Comparison of ENCODE assay signal across 8 cellular contexts in genomic region chr19:4977299-4978174, GRCh38. TPM values are rescaled to one million over a fixed set of nuclear protein-coding genes. Genes with fewer than 3 reads are reported as not detected.
DNase-seq lines count a peak whose midpoint lies in the region; ATAC-seq and TF ChIP-seq lines count a peak whose summit lies in the region.

No MANE protein-coding gene starts in this region.

- no peaks in the 10 kb centered on the region for H3K9me2 ChIP-seq in SK-N-SH

- no peak overlapping the region for H3K27ac Mint-ChIP-seq in T-helper 2 cell treated with Interferon-gamma antibody and Interleukin-4, amounts not matched to agents 5 μg/mL and 100 μg/mL, for 36 hours

- H3K27me3 ChIP-seq in SK-N-SH (ENCODE audit: insufficient read depth) (no peaks in the 10 kb centered on the region), sigmoid colon (no peaks in the 10 kb centered on the region)

- H3K9me3 ChIP-seq in SK-N-SH (no peaks in the 10 kb centered on the region), sigmoid colon (no peaks in the 10 kb centered on the region)

- TF ChIP-seq RAD21 in SK-N-SH (IDR thresholded peaks at IDR 0.05; ENCODE audit: low read length), result no peak

- H3K79me2 ChIP-seq in SK-N-SH (ENCODE audit: insufficient read depth), result peaks cover 98% of the 10 kb centered on the region

- 2% methylated on average over 7 of the region's 36 CpGs for WGBS in SK-N-SH (ENCODE audit: low lambda C conversion rate)
- 69 to 85% methylated on average over 36 of the region's 36 CpGs for WGBS in sigmoid colon, 2 donors

- H3K4me1 ChIP-seq in SK-N-SH (ENCODE audit: control insufficient read depth in 1 of 2, insufficient read depth in 2 of 2, low read depth in 1 of 2, low read length in 1 of 2) (peaks cover 29 to 35% of the 10 kb centered on the region in 2 experiments), sigmoid colon (peaks cover 0 to 81% (median 71%) of the 10 kb centered on the region in 4 donors)

- H3K9me3 Mint-ChIP-seq in T-helper 2 cell treated with Interferon-gamma antibody and Interleukin-4, amounts not matched to agents 5 μg/mL and 100 μg/mL, for 36 hours, result no peaks in the 10 kb centered on the region

- H3K4me2 ChIP-seq in SK-N-SH, result peak overlapping the region; percentile 84

- H3K36me3 Mint-ChIP-seq in T-helper 2 cell treated with Interferon-gamma antibody and Interleukin-4, amounts not matched to agents 5 μg/mL and 100 μg/mL, for 36 hours (ENCODE audit: low read depth), result peaks cover 9% of the 10 kb centered on the region

- POLR2A ChIA-PET in SK-N-SH (lab: Yijun Ruan, JAX), result no interaction called here

- peak overlapping the region; percentile 29; the same call in 1 of the 2 replicates for H3K9ac ChIP-seq in SK-N-SH

- no peak for TF ChIP-seq POLR2A in sigmoid colon (IDR thresholded peaks at IDR 0.05)

- no peak for TF ChIP-seq CTCF in SK-N-SH (IDR thresholded peaks at IDR 0.05)
- no peak for TF ChIP-seq CTCF in sigmoid colon (IDR thresholded peaks at IDR 0.05)

- TF ChIP-seq EP300 in SK-N-SH (IDR thresholded peaks at IDR 0.05; ENCODE audit: borderline replicate concordance in 1 of 2, low read depth in 1 of 2, low read length in 1 of 2), result 0 out of 4 replicates have a peak, but pooled peaks of 1 of the 2 experiments have one; percentile 29
- peak in 1 of 4 donors; percentile 14 for TF ChIP-seq EP300 in sigmoid colon (IDR thresholded peaks at IDR 0.05)

- peak overlapping the region in 1 of 2 experiments; percentile 42; a peak in 1 of 4 replicates for H3K4me3 ChIP-seq in SK-N-SH (ENCODE audit: low read depth in 2 of 2, low read length in 1 of 2)
- H3K4me3 ChIP-seq in sigmoid colon, result peak overlapping the region; percentile 2 to 28 (median 4)

- H3F3A ChIP-seq in SK-N-SH (replicated peaks; ENCODE audit: insufficient read depth), result peaks cover 16% of the 10 kb centered on the region

- ATAC-seq in Right ventricle myocardium superior (ENCODE audit: poor library complexity) (peak; percentile 17), HG02981 (IDR thresholded peaks at IDR 0.05; ENCODE audit: unreplicated experiment) (no peak)

- intact Hi-C loops in Right ventricle myocardium superior (cut with DNase I) (no loop called here), sigmoid colon (cut with DNase I) (loop anchor here (5.0 to 10.0 kb wide), 3 partner anchors 45 to 1087 kb away; partner anchors contain the start of gene DPP9)

- CTCF ChIA-PET in SK-N-SH (lab: Yijun Ruan, JAX), result interaction anchor here (0.9 to 4.7 kb wide), 2 partner anchors 53 to 126 kb away, joined by 3 to 34 read pairs; no protein-coding TSS in a partner anchor

- H3K36me3 ChIP-seq in SK-N-SH (replicated peaks in 1 of 2; ENCODE audit: control insufficient read depth in 1 of 2, insufficient read depth in 2 of 2, low read length in 1 of 2) (no peaks in the 10 kb centered on the region), sigmoid colon (no peaks in the 10 kb centered on the region)

- H3K27ac ChIP-seq in SK-N-SH (ENCODE audit: low read depth in 2 of 2, low read length in 1 of 2), result peak overlapping the region; percentile 68 to 77
- H3K27ac ChIP-seq in sigmoid colon, result peak overlapping the region; percentile 87 to 94 (median 90)

- no peak overlapping the region for H2AFZ ChIP-seq in SK-N-SH (ENCODE audit: low read depth)

- H3K27me3 Mint-ChIP-seq in T-helper 2 cell treated with Interferon-gamma antibody and Interleukin-4, amounts not matched to agents 5 μg/mL and 100 μg/mL, for 36 hours (ENCODE audit: low read depth), result no peaks in the 10 kb centered on the region

- no peak overlapping the region for H3K4me3 Mint-ChIP-seq in T-helper 2 cell treated with Interferon-gamma antibody and Interleukin-4, amounts not matched to agents 5 μg/mL and 100 μg/mL, for 36 hours

- peaks cover 43% of the 10 kb centered on the region for H4K20me1 ChIP-seq in SK-N-SH (ENCODE audit: insufficient read depth)

- peaks cover 4% of the 10 kb centered on the region for H3K4me1 Mint-ChIP-seq in T-helper 2 cell treated with Interferon-gamma antibody and Interleukin-4, amounts not matched to agents 5 μg/mL and 100 μg/mL, for 36 hours (ENCODE audit: low read depth)

- DNase-seq in DMS79 treated with DMSO at 0.1 percent for 48 hours (lab: John Stamatoyannopoulos, UW) (peak; percentile 79), SK-N-SH (peak; percentile 81), Right ventricle myocardium superior (peak; percentile 70), sigmoid colon (peak; percentile 91), middle frontal gyrus (ENCODE audit: extremely low spot score, low spot score) (no peak), T-helper 2 cell (no peak)
- no peak for DNase-seq in T-helper 2 cell treated with Interferon-gamma antibody and Interleukin-4, amounts not matched to agents 5 μg/mL and 100 μg/mL, for 36 hours (ENCODE audit: low spot score)

TF ChIP-seq in SK-N-SH, 30 proteins besides CTCF, POLR2A, EP300 and RAD21 (continues in another document):
- TF ChIP-seq YY1 (IDR thresholded peaks at IDR 0.05; ENCODE audit: low read depth), result no peak
- no peak for TF ChIP-seq SMC3 (IDR thresholded peaks at IDR 0.05; ENCODE audit: low read depth, low read length)
- TF ChIP-seq USF2 (IDR thresholded peaks at IDR 0.05; ENCODE audit: borderline replicate concordance, low read depth, low read length), result no peak
- TF ChIP-seq, protein P1, sequence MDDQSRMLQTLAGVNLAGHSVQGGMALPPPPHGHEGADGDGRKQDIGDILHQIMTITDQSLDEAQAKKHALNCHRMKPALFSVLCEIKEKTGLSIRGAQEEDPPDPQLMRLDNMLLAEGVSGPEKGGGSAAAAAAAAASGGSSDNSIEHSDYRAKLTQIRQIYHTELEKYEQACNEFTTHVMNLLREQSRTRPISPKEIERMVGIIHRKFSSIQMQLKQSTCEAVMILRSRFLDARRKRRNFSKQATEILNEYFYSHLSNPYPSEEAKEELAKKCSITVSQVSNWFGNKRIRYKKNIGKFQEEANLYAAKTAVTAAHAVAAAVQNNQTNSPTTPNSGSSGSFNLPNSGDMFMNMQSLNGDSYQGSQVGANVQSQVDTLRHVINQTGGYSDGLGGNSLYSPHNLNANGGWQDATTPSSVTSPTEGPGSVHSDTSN (IDR thresholded peaks at IDR 0.05), result peak; percentile 46
- no peak for TF ChIP-seq EZH2phosphoT487 (IDR thresholded peaks at IDR 0.05; ENCODE audit: borderline replicate concordance, low read depth)
- no peak for TF ChIP-seq ELF1 (IDR thresholded peaks at IDR 0.05)
- no peak for TF ChIP-seq POLR2AphosphoS5 (IDR thresholded peaks at IDR 0.05; ENCODE audit: low read depth, low read length)
- no peak for TF ChIP-seq TAF1 (IDR thresholded peaks at IDR 0.05; ENCODE audit: borderline replicate concordance, low read depth, low read length)
- no peak for TF ChIP-seq GABPA (IDR thresholded peaks at IDR 0.05; ENCODE audit: low read depth)
- no peak for TF ChIP-seq FOXJ3 (CRISPR knock-in tag; IDR thresholded peaks at IDR 0.05)
- TF ChIP-seq, protein P2, sequence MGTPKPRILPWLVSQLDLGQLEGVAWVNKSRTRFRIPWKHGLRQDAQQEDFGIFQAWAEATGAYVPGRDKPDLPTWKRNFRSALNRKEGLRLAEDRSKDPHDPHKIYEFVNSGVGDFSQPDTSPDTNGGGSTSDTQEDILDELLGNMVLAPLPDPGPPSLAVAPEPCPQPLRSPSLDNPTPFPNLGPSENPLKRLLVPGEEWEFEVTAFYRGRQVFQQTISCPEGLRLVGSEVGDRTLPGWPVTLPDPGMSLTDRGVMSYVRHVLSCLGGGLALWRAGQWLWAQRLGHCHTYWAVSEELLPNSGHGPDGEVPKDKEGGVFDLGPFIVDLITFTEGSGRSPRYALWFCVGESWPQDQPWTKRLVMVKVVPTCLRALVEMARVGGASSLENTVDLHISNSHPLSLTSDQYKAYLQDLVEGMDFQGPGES (IDR thresholded peaks at IDR 0.05; ENCODE audit: low read depth, low read length), result no peak
- TF ChIP-seq, protein P3, sequence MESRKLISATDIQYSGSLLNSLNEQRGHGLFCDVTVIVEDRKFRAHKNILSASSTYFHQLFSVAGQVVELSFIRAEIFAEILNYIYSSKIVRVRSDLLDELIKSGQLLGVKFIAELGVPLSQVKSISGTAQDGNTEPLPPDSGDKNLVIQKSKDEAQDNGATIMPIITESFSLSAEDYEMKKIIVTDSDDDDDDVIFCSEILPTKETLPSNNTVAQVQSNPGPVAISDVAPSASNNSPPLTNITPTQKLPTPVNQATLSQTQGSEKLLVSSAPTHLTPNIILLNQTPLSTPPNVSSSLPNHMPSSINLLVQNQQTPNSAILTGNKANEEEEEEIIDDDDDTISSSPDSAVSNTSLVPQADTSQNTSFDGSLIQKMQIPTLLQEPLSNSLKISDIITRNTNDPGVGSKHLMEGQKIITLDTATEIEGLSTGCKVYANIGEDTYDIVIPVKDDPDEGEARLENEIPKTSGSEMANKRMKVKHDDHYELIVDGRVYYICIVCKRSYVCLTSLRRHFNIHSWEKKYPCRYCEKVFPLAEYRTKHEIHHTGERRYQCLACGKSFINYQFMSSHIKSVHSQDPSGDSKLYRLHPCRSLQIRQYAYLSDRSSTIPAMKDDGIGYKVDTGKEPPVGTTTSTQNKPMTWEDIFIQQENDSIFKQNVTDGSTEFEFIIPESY (IDR thresholded peaks at IDR 0.05; ENCODE audit: borderline replicate concordance, low read depth), result 0 out of 2 replicates have a peak, but pooled peaks have one; percentile 25
- peak; percentile 32; the same call in 1 of the 2 replicates for TF ChIP-seq TEAD4 (IDR thresholded peaks at IDR 0.05; ENCODE audit: borderline replicate concordance, insufficient read depth)
- TF ChIP-seq FOXM1 (IDR thresholded peaks at IDR 0.05; ENCODE audit: low read depth), result no peak
- TF ChIP-seq MXI1 (IDR thresholded peaks at IDR 0.05; ENCODE audit: low read depth, low read length), result peak; percentile 87
- peak; percentile 77 for TF ChIP-seq NFIC (IDR thresholded peaks at IDR 0.05; ENCODE audit: borderline replicate concordance)

RNA-seq across cellular contexts. Expression of gene KDM4B, which starts 8.6 kb away (rescaled TPM):
- polyA plus RNA-seq in SK-N-SH (2012; rRNA removed) (10.0 and 12.2 TPM in 2 replicates), sigmoid colon (10 to 100 TPM in 2 of 3 donors, 1 to 10 TPM in 1; 7.2 to 24.0 (median 11.3) TPM)
- polyA plus RNA-seq in SK-N-SH (2012; cell fraction: cytosol; rRNA removed), result 4.2 and 6.7 TPM in 2 replicates
- polyA plus RNA-seq in SK-N-SH (2012; cell fraction: nucleus; rRNA removed), result 32.4 and 32.9 TPM in 2 replicates
- total RNA-seq in Right ventricle myocardium superior (34.6 TPM), sigmoid colon (10 to 100 TPM; 20.7 to 46.5 (median 28.8) TPM)

Comparison
In these comparisons a context has a peak if more than half of its experiments do, and no peak if none do; other contexts are left out.
1. DNase-seq: peak in DMS79 treated with DMSO at 0.1 percent for 48 hours (single experiment), SK-N-SH (single experiment), Right ventricle myocardium superior (single experiment) and sigmoid colon (single experiment); none in middle frontal gyrus (single experiment), T-helper 2 cell treated with Interferon-gamma antibody and Interleukin-4, amounts not matched to agents 5 μg/mL and 100 μg/mL, for 36 hours (single experiment) and T-helper 2 cell (0 of 5).